ENCODE assay signal across 21 cellular contexts in genomic region chr15:38662805-38663204, GRCh38.
"Had no signal": no experiment of that assay in that cellular context is flagged by ENCODE, and none has a peak within 500 bp of the region (broad histone marks: within the 10 kb centered on the region; RNA-seq: fewer than 3 reads in every experiment).

No MANE protein-coding gene starts in this region.

- H3K9me3 Mint-ChIP-seq: brain; stimulated activated memory B cell treated with anti-CD40 and anti-IgM and Interleukin-4, amounts not matched to agents 10 μg/mL and 1 μg/mL and 100 μg/mL, for 72 hours; WTC11 had no signal

- H3K27me3 ChIP-seq: right lobe of liver, transverse colon, uterus had no signal

- H3K4me1 ChIP-seq: right lobe of liver, stomach, transverse colon, uterus had no signal

- H3K36me3 ChIP-seq: heart left ventricle, right lobe of liver, stomach, transverse colon, uterus had no signal

- DNase-seq: activated CD4-positive, alpha-beta T cell treated with anti-CD3 and anti-CD28 coated beads for 4 hours; activated gamma-delta T cell; activated naive CD4-positive, alpha-beta T cell treated with anti-CD3 and anti-CD28 coated beads, Interleukin-2, amount 50 U/mL, for 16 hours; activated T-cell treated with anti-CD3 and anti-CD28 coated beads, Interleukin-2, amount 50 U/mL, for 48 hours; aorta; heart left ventricle; left ventricle myocardium superior; midbrain; nucleus accumbens; right lobe of liver; stimulated activated CD4-positive, alpha-beta T cell treated with anti-CD3 and anti-CD28 coated beads, Interleukin-2, amount 100 ng/mL, for 24 hours; stomach; T1000; transverse colon; uterus had no signal

- H3K27ac Mint-ChIP-seq: brain; stimulated activated memory B cell treated with anti-CD40 and anti-IgM and Interleukin-4, amounts not matched to agents 10 μg/mL and 1 μg/mL and 100 μg/mL, for 72 hours; WTC11 had no signal

- H3K4me3 Mint-ChIP-seq: brain; stimulated activated memory B cell treated with anti-CD40 and anti-IgM and Interleukin-4, amounts not matched to agents 10 μg/mL and 1 μg/mL and 100 μg/mL, for 72 hours; WTC11 had no signal

- H3K27me3 Mint-ChIP-seq: stimulated activated memory B cell treated with anti-CD40 and anti-IgM and Interleukin-4, amounts not matched to agents 10 μg/mL and 1 μg/mL and 100 μg/mL, for 72 hours had no signal

- H3K4me1 Mint-ChIP-seq: WTC11 had no signal

- ATAC-seq: heart left ventricle; left ventricle myocardium superior; right lobe of liver; stimulated activated memory B cell treated with anti-CD40 and anti-IgM and Interleukin-4, amounts not matched to agents 10 μg/mL and 1 μg/mL and 100 μg/mL, for 72 hours; WTC11 had no signal

- FAIRE-seq: endometrium, islet of Langerhans had no signal

- H3K9me3 ChIP-seq: heart left ventricle, right lobe of liver, stomach, transverse colon, uterus had no signal

- H3K4me3 ChIP-seq: heart left ventricle, right lobe of liver, skin epidermis, stomach, transverse colon, uterus had no signal

- H3K27ac ChIP-seq: heart left ventricle, right lobe of liver, skin epidermis, stomach, transverse colon, uterus had no signal

- H3K36me3 Mint-ChIP-seq: brain; stimulated activated memory B cell treated with anti-CD40 and anti-IgM and Interleukin-4, amounts not matched to agents 10 μg/mL and 1 μg/mL and 100 μg/mL, for 72 hours; WTC11 had no signal
